8 cellular contexts compared by ENCODE assay signal in the genomic region with DNA sequence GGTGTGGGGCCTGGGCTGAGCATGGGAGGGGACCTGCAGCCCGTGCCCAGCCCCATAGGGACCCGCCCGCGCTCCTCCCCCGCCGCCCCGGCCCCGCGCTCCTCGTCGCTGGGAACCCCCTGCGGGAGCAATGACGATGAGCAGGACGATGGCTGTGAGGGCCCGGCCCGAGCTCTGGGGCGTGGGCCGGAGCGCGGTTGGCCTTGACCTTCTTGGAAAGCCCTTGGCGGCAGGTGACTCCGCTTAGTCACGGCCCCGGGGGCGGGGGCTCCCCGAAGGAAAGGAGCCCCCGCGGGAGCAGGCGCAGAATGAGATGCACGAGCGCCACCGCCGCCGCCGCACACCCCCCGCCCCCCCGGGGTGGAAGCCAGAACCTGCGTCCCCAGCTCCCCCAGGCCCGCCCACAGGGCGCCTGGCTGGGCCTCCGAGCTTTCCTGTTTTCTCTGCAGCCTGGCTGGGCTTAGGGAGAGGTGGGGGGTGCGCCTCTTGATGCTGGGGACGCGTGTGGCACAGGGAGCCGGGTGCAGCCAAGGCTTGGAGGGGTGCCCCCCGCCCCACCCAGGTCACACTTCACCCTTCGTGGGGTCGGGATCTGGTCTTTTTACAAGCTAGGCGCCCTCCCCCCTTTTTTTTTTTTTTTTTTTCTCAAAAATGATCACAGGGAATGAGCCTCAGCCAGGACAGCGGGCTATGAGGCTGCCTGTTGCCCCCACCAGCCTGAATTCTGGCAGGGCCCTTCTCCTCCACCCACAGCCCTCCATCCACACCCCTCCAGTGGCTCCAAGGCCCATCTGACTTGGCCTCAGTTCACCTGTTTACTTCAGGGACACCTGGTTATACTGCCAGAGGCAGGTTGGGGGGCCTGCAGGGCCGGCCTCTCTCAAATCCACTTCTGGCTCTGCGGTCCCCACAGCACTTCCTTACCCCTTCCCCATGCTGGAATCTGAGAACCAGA. TPM values are rescaled to one million over a fixed set of nuclear protein-coding genes. Genes with fewer than 3 reads are reported as not detected.
DNase-seq lines count a peak whose midpoint lies in the region; ATAC-seq, FAIRE-seq and TF ChIP-seq lines count a peak whose summit lies in the region.

No MANE protein-coding gene starts in this region.

- H3K9ac ChIP-seq in H1 (replicated peaks in 1 of 4; ENCODE audit: extremely low read depth in 1 of 4, low read depth in 3 of 4, low read length in 3 of 4) = no peak overlapping the region

- no peak overlapping the region for H4K5ac ChIP-seq in H1 (ENCODE audit: insufficient read length, low read depth, low read length)

- H3K23me2 ChIP-seq in H1 (ENCODE audit: low read depth, low read length) = peaks cover 8% of the 10 kb centered on the region; the same call in 1 of the 2 replicates

- H3K79me1 ChIP-seq in H1 (ENCODE audit: low read depth, low read length) = no peaks in the 10 kb centered on the region; the same call in 1 of the 2 replicates

- peaks cover 0 to 3% of the 10 kb centered on the region in 2 experiments for H4K20me1 ChIP-seq in H1 (replicated peaks in 1 of 2; ENCODE audit: control insufficient read depth in 1 of 2, insufficient read depth in 2 of 2, low read length in 2 of 2)

- H3K4me2 ChIP-seq in H1 (ENCODE audit: insufficient read depth in 1 of 2, low read depth in 2 of 2, low read length in 2 of 2) = peak overlapping the region; percentile 46 to 69; a peak in 3 of 4 replicates

- TF ChIP-seq POLR2A in H1 (IDR thresholded peaks at IDR 0.05; ENCODE audit: control extremely low read depth in 1 of 2, low read depth in 2 of 2, low read length in 2 of 2) = no peak

- H2BK20ac ChIP-seq in H1 (ENCODE audit: low read length) = no peak overlapping the region; the same call in 1 of the 2 replicates

- CTCF ChIA-PET in A673 (lab: Charles Lee) = interaction anchor here (0.5 to 1.9 kb wide), 3 partner anchors 94 to 305 kb away, joined by 3 to 8 read pairs (median 5); no protein-coding TSS in a partner anchor
- CTCF ChIA-PET in H1 (lab: Charles Lee; ENCODE audit: partially characterized antibody) = interaction anchor here (0.5 to 1.7 kb wide), 9 partner anchors 16 to 117 kb away, joined by 3 to 5 read pairs (median 3); no protein-coding TSS in a partner anchor

- TF ChIP-seq CTCF in A673 (conservative IDR thresholded peaks at IDR 0.05; ENCODE audit: low read depth, low read length) (no peak), H1 (IDR thresholded peaks at IDR 0.05; ENCODE audit: control extremely low read depth in 1 of 3, insufficient read depth in 1 of 3, low read depth in 1 of 3, low read length in 3 of 3) (no peak)

- H2AK5ac ChIP-seq in H1 (ENCODE audit: low read depth, low read length) = no peak overlapping the region

- no peak overlapping the region for H3K23ac ChIP-seq in H1 (ENCODE audit: insufficient read length)

- no peaks in the 10 kb centered on the region for H3K79me2 ChIP-seq in H1 (ENCODE audit: control insufficient read depth in 1 of 2, insufficient read depth in 2 of 2, low read length in 2 of 2)

- H2BK5ac ChIP-seq in H1 (ENCODE audit: low read depth, low read length) = no peak overlapping the region

- TSS peak; percentile 96 for BruUV-seq in A673 (replicated peaks; lab: Mats Ljungman, UMichigan)

- 12% methylated on average over 17 of the region's 52 CpGs; no CpG with 5 or more reads in 1 of the 2 experiments for WGBS in H1 (ENCODE audit: extremely low coverage in 1 of 2, insufficient coverage in 1 of 2, insufficient read length in 1 of 2, insufficient replicate concordance in 2 of 2, low coverage in 1 of 2, low lambda C conversion rate in 2 of 2, missing lambda C conversion rate in 1 of 2), 2 experiments
- WGBS in mesodermal cell (ENCODE audit: insufficient coverage in 2 of 2), 2 experiments = 7 to 11% methylated on average over 33 to 43 of the region's 52 CpGs

- DNase-seq in A673 (ENCODE audit: low spot score) (peak; percentile 90), NCI-H748 (lab: John Stamatoyannopoulos, UW; ENCODE audit: unreplicated experiment) (peak; percentile 88), H1 (ENCODE audit: low read depth in 1 of 2, low spot score in 2 of 2) (peak; percentile 44 to 79)
- peak; percentile 95 to 97 for DNase-seq in activated CD8-positive, alpha-beta memory T cell treated with anti-CD3 and anti-CD28 coated beads for 4 hours (ENCODE audit: low read depth in 2 of 2)
- DNase-seq in stimulated activated CD8-positive, alpha-beta memory T cell treated with anti-CD3 and anti-CD28 coated beads, Interleukin-2, amount 100 ng/mL, for 48 hours (ENCODE audit: low read depth in 2 of 2) = peak; percentile 99

- POLR2A ChIA-PET in A673 (lab: Charles Lee; ENCODE audit: low non-redundant PET) = interaction anchor here (0.5 kb wide), 1 partner anchor 24 kb away, joined by 3 read pairs; a partner anchor contains a TSS
- POLR2A ChIA-PET in H1 (lab: Charles Lee; ENCODE audit: partially characterized antibody) = interaction anchor here (0.7 to 2.2 kb wide), 6 partner anchors 10 to 316 kb away, joined by 3 to 8 read pairs (median 3); a partner anchor contains a TSS

- no peak for FAIRE-seq in H1 (lab: Jason Lieb, UNC)

- H4K8ac ChIP-seq in H1 (ENCODE audit: extremely low read depth, insufficient read depth, low read length) = no peak overlapping the region; the same call in 1 of the 2 replicates

- H2BK120ac ChIP-seq in H1 (replicated peaks; ENCODE audit: low read depth, low read length) = no peak overlapping the region

- H3K4me1 ChIP-seq in A673 (ENCODE audit: insufficient read depth, low read length, poor library complexity, severe bottlenecking) (peaks cover 26% of the 10 kb centered on the region), H1 (replicated peaks in 1 of 4; ENCODE audit: control insufficient read depth in 3 of 4, insufficient read depth in 4 of 4, low read length in 3 of 4) (peaks cover 5 to 21% (median 10%) of the 10 kb centered on the region in 4 experiments), mesodermal cell (ENCODE audit: control insufficient read depth, insufficient read depth, low read length, poor library complexity, severe bottlenecking) (peaks cover 31% of the 10 kb centered on the region)

- H3K27me3 ChIP-seq in A673 (replicated peaks; ENCODE audit: insufficient read depth, low read depth, low read length, poor library complexity) (no peaks in the 10 kb centered on the region), H1 (replicated peaks in 1 of 4; ENCODE audit: control insufficient read depth in 3 of 4, extremely low read depth in 1 of 4, insufficient read depth in 3 of 4, low read length in 3 of 4) (no peaks in the 10 kb centered on the region)

- peak overlapping the region; percentile 60; the same call in 1 of the 2 replicates for H2BK12ac ChIP-seq in H1 (ENCODE audit: low read depth, low read length)

- H3K14ac ChIP-seq in H1 (ENCODE audit: insufficient read length) = no peak overlapping the region

- no peak overlapping the region for H2AFZ ChIP-seq in H1 (ENCODE audit: low read length)

- H3K36me3 ChIP-seq in A673 (ENCODE audit: insufficient read depth, low read length, poor library complexity, severe bottlenecking) (no peaks in the 10 kb centered on the region), H1 (ENCODE audit: control insufficient read depth in 2 of 4, insufficient read depth in 4 of 4, low read length in 3 of 4) (no peaks in the 10 kb centered on the region), mesodermal cell (ENCODE audit: control insufficient read depth, insufficient read depth, low read length) (no peaks in the 10 kb centered on the region)

- intact Hi-C loops in A673 (cut with micrococcal nuclease; ENCODE audit: unreplicated experiment) = no loop called here

- H3K56ac ChIP-seq in H1 (replicated peaks; ENCODE audit: insufficient read length, low read depth, low read length) = peak overlapping the region; percentile 82

- H4K91ac ChIP-seq in H1 (replicated peaks; ENCODE audit: insufficient read length, low read length) = peak overlapping the region; percentile 65

- no peaks in the 10 kb centered on the region for H3K9me3 ChIP-seq in A673 (ENCODE audit: low read depth, low read length, poor library complexity, severe bottlenecking)
- H3K9me3 ChIP-seq in H1 (ENCODE audit: insufficient read depth in 2 of 2, low read depth in 1 of 2, low read length in 1 of 2) = no peaks in the 10 kb centered on the region
- H3K9me3 ChIP-seq in mesodermal cell (ENCODE audit: control insufficient read depth, low read length) = no peaks in the 10 kb centered on the region

- TF ChIP-seq EP300 in H1 (IDR thresholded peaks at IDR 0.05; ENCODE audit: borderline replicate concordance in 1 of 2, low read depth in 2 of 2, low read length in 2 of 2) = no peak

- H3K18ac ChIP-seq in H1 (ENCODE audit: extremely low read depth, low read length) = peak overlapping the region; percentile 48; the same call in 1 of the 2 replicates

- ATAC-seq in GM18867 (IDR thresholded peaks at IDR 0.05; ENCODE audit: unreplicated experiment) = peak; percentile 47
- ATAC-seq in HG03095 (IDR thresholded peaks at IDR 0.05; ENCODE audit: unreplicated experiment) = peak; percentile 54

- no peak overlapping the region for H2BK15ac ChIP-seq in H1 (ENCODE audit: low read length)

- no peak for TF ChIP-seq RAD21 in H1 (IDR thresholded peaks at IDR 0.05 in 1 of 2, conservative IDR thresholded peaks at IDR 0.05 in 1 of 2; ENCODE audit: low read depth in 2 of 2, low read length in 2 of 2)

- H3K4me3 ChIP-seq in A673 (ENCODE audit: low read depth, low read length, poor library complexity, severe bottlenecking) (peak overlapping the region; percentile 51), H1 (ENCODE audit: extremely low read depth in 1 of 4, insufficient read depth in 2 of 4, low read depth in 3 of 4, low read length in 4 of 4) (peak overlapping the region; percentile 20 to 70 (median 32); a peak in 7 of 8 replicates), mesodermal cell (ENCODE audit: extremely low read depth, insufficient read depth, low read length, poor library complexity, severe bottlenecking) (peak overlapping the region; percentile 18)

- H3K4ac ChIP-seq in H1 (replicated peaks; ENCODE audit: insufficient read length, low read depth, low read length) = no peak overlapping the region

- H3K27ac ChIP-seq in A673 (ENCODE audit: low read depth, low read length, poor library complexity, severe bottlenecking) (peak overlapping the region; percentile 88), H1 (ENCODE audit: low read depth, low read length) (no peak overlapping the region), mesodermal cell (ENCODE audit: low read depth, low read length, severe bottlenecking) (no peak overlapping the region)

RNA-seq across cellular contexts. Expression of a gene that starts 17.9 kb away (rescaled TPM):
- 54.1 and 54.7 TPM in 2 replicates for total RNA-seq in A673 (2021)
- 36.6 and 39.4 TPM in 2 replicates for total RNA-seq in H1 (2021; fragmentation: NEBNext Ultra II Directional; extraction: Animal tissue kit (Norgen Biotek cat#: 25700))
- 24.5 and 34.3 TPM in 2 replicates for polyA plus RNA-seq in H1 (2011; rRNA removed)
- 35.6 TPM for polyA plus RNA-seq in H1 (2011; cell fraction: cytosol; rRNA removed)
- polyA plus RNA-seq in H1 (2011; cell fraction: nucleus; rRNA removed) = 52.5 TPM
- 19.3 to 35.8 TPM (median 34.6 TPM) in 4 replicates for polyA plus RNA-seq in H1 (2012, experiment 1 of 2)
- 23.7 TPM for polyA plus RNA-seq in H1 (2012, experiment 2 of 2)
- polyA plus RNA-seq in H1 (2013, experiment 1 of 2) = 24.9 TPM
- polyA plus RNA-seq in H1 (2013, experiment 2 of 2) = 26.3 TPM
- polyA minus RNA-seq in H1 (2011; rRNA and poly(A)+ RNA removed) = 6.1 and 8.2 TPM in 2 replicates
- polyA minus RNA-seq in H1 (2011; cell fraction: cytosol; rRNA and poly(A)+ RNA removed) = 8.7 TPM
- polyA minus RNA-seq in H1 (2011; cell fraction: nucleus; rRNA and poly(A)+ RNA removed) = 8.0 TPM
- 36.2 TPM for polyA plus RNA-seq in mesodermal cell (2013, experiment 1 of 2)
- 30.3 TPM for polyA plus RNA-seq in mesodermal cell (2013, experiment 2 of 2)

RNA-seq across cellular contexts. Expression of a gene that starts 18.1 kb away (rescaled TPM):
- total RNA-seq in A673 (2021) = 18.6 and 19.8 TPM in 2 replicates
- 22.5 and 25.0 TPM in 2 replicates for total RNA-seq in H1 (2021; fragmentation: NEBNext Ultra II Directional; extraction: Animal tissue kit (Norgen Biotek cat#: 25700))
- 13.4 and 24.1 TPM in 2 replicates for polyA plus RNA-seq in H1 (2011; rRNA removed)
- polyA plus RNA-seq in H1 (2011; cell fraction: cytosol; rRNA removed) = 16.1 TPM
- 28.5 TPM for polyA plus RNA-seq in H1 (2011; cell fraction: nucleus; rRNA removed)
- polyA plus RNA-seq in H1 (2012, experiment 1 of 2) = 14.6 to 25.7 TPM (median 22.3 TPM) in 4 replicates
- 19.9 TPM for polyA plus RNA-seq in H1 (2012, experiment 2 of 2)
- 23.8 TPM for polyA plus RNA-seq in H1 (2013, experiment 1 of 2)
- polyA plus RNA-seq in H1 (2013, experiment 2 of 2) = 25.7 TPM
- polyA minus RNA-seq in H1 (2011; rRNA and poly(A)+ RNA removed) = 20.3 and 23.2 TPM in 2 replicates
- 11.2 TPM for polyA minus RNA-seq in H1 (2011; cell fraction: cytosol; rRNA and poly(A)+ RNA removed)
- polyA minus RNA-seq in H1 (2011; cell fraction: nucleus; rRNA and poly(A)+ RNA removed) = 7.9 TPM
- polyA plus RNA-seq in mesodermal cell (2013, experiment 1 of 2) = 16.7 TPM
- polyA plus RNA-seq in mesodermal cell (2013, experiment 2 of 2) = 12.9 TPM

RNA-seq across cellular contexts. Expression of a gene that starts 24.3 kb away (rescaled TPM):
- total RNA-seq in A673 (2021) = 70.9 and 71.3 TPM in 2 replicates
- 30.0 and 31.2 TPM in 2 replicates for total RNA-seq in H1 (2021; fragmentation: NEBNext Ultra II Directional; extraction: Animal tissue kit (Norgen Biotek cat#: 25700))
- 22.6 and 40.2 TPM in 2 replicates for polyA plus RNA-seq in H1 (2011; rRNA removed)
- polyA plus RNA-seq in H1 (2011; cell fraction: cytosol; rRNA removed) = 20.5 TPM
- polyA plus RNA-seq in H1 (2011; cell fraction: nucleus; rRNA removed) = 43.4 TPM
- 16.0 to 28.8 TPM (median 24.5 TPM) in 4 replicates for polyA plus RNA-seq in H1 (2012, experiment 1 of 2)
- polyA plus RNA-seq in H1 (2012, experiment 2 of 2) = 23.8 TPM
- 20.9 TPM for polyA plus RNA-seq in H1 (2013, experiment 1 of 2)
- polyA plus RNA-seq in H1 (2013, experiment 2 of 2) = 21.1 TPM
- polyA minus RNA-seq in H1 (2011; rRNA and poly(A)+ RNA removed) = 3.8 and 3.9 TPM in 2 replicates
- 17.7 TPM for polyA minus RNA-seq in H1 (2011; cell fraction: cytosol; rRNA and poly(A)+ RNA removed)
- polyA minus RNA-seq in H1 (2011; cell fraction: nucleus; rRNA and poly(A)+ RNA removed) = 20.5 TPM
- polyA plus RNA-seq in mesodermal cell (2013, experiment 1 of 2) = 33.9 TPM
- 25.2 TPM for polyA plus RNA-seq in mesodermal cell (2013, experiment 2 of 2)
